Comparison of ENCODE assay signal across 33 cellular contexts in the genomic region with DNA sequence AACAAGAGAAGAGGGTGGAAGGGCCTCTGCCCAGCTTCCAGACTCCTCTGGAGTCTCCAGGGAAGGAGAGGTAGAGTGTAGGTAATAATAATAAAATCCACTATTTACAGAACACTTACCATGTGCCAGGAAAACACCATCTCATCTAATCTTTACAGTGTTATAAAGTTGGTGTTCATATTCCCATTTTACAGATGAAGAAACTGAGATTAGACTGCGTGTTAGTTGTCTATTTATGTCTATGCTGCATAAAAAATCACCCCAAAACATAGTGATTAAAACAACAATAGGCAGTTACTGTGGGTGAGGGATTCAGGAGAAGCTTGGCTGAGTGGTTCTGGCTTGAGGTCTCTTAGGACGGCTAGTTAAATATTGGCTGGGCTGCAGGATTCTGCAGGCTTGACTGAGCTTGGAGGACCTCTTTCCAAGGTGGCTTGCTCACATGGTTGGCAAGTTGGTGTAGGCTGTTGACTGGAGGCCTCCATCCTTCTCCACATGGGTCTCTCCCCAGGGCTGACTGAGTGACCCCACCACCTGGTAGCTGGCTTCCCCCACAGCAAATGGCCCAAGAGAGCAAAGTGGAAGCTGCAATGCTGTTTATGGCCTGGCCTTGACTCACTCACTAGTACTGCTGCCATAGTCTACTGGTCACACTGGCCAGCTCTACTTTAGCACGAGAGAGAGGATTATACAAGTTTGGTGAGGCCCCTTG. TPM values are rescaled to one million over a fixed set of nuclear protein-coding genes. Genes with fewer than 3 reads are reported as not detected.
"Had no signal": no experiment of that assay in that cellular context is flagged by ENCODE, and none has a peak within 500 bp of the region (broad histone marks: within the 10 kb centered on the region; RNA-seq: fewer than 3 reads in every experiment).

No MANE protein-coding gene starts in this region.

- H3K4me2 ChIP-seq: smooth muscle cell had no signal

- H3K9me3 ChIP-seq: mucosa of descending colon, neutrophil, pancreas, suprapubic skin had no signal

- H3K4me3 ChIP-seq: lung, mucosa of descending colon, pancreas, smooth muscle cell, suprapubic skin had no signal

- FAIRE-seq: endometrium, frontal cortex, keratinocyte, pancreas had no signal

- ATAC-seq: effector memory CD8-positive, alpha-beta T cell; left lobe of liver; mucosa of descending colon; natural killer cell treated with Interleukin-12 subunit alpha and Interleukin-12 subunit beta and Interleukin-15 and Interleukin-18, amount 100 ng/mL, for 72 hours; pancreas; sciatic nerve; stimulated activated naive CD8-positive, alpha-beta T cell treated with anti-CD3 and anti-CD28 coated beads, Interleukin-15, amount 100 ng/mL, for 72 hours had no signal

- DNase-seq: cortex of kidney; effector memory CD8-positive, alpha-beta T cell; head of caudate nucleus; mucosa of descending colon; naive B cell; pancreas; stimulated activated CD4-positive, alpha-beta T cell treated with anti-CD3 and anti-CD28 coated beads, Interleukin-12 subunit alpha, Interleukin-12 subunit beta, amount 100 ng/mL, for 4 hours; stimulated activated CD4-positive, alpha-beta T cell treated with anti-CD3 and anti-CD28 coated beads, Interleukin-1b, Interleukin-23, amount 100 ng/mL, for 48 hours; stimulated activated CD4-positive, alpha-beta T cell treated with anti-CD3 and anti-CD28 coated beads, Interleukin-4, amount 100 ng/mL, for 1 hour; stimulated activated CD8-positive, alpha-beta memory T cell treated with anti-CD3 and anti-CD28 coated beads, Interleukin-4, amount 100 ng/mL, for 48 hours; stimulated activated naive CD4-positive, alpha-beta T cell; stimulated activated naive CD8-positive, alpha-beta T cell treated with anti-CD3 and anti-CD28 coated beads, Interleukin-15, amount 100 ng/mL, for 72 hours; trophoblast cell had no signal

- H3K36me3 ChIP-seq: neutrophil, pancreas, suprapubic skin had no signal

- H3K4me1 ChIP-seq: pancreas, suprapubic skin had no signal

- H3K27ac ChIP-seq: neutrophil, pancreas, suprapubic skin had no signal

RNA-seq across cellular contexts. Expression of a gene that starts 6.5 kb away (rescaled TPM):
- total RNA-seq: dermis microvascular lymphatic vessel endothelial cell; fibroblast of villous mesenchyme; glomerular endothelial cell; left lobe of liver; liver; lung; mucosa of descending colon; natural killer cell treated with Interleukin-12 subunit alpha and Interleukin-12 subunit beta and Interleukin-15 and Interleukin-18, amount 100 ng/mL, for 72 hours; omental fat pad; pancreas; posterior vena cava; pulmonary artery endothelial cell; sciatic nerve; smooth muscle cell had no signal
- polyA plus RNA-seq: keratinocyte, liver, smooth muscle cell had no signal

RNA-seq across cellular contexts. Expression of a gene that starts 35.3 kb away (rescaled TPM):
- total RNA-seq: dermis microvascular lymphatic vessel endothelial cell; fibroblast of villous mesenchyme; glomerular endothelial cell; left lobe of liver; liver; lung; mucosa of descending colon; natural killer cell treated with Interleukin-12 subunit alpha and Interleukin-12 subunit beta and Interleukin-15 and Interleukin-18, amount 100 ng/mL, for 72 hours; neural crest cell; pancreas; pulmonary artery endothelial cell; sciatic nerve; smooth muscle cell; urinary bladder had no signal
- polyA plus RNA-seq: esophagus, keratinocyte, liver, lung, pancreas, smooth muscle cell, urinary bladder had no signal
